In the genomic region with DNA sequence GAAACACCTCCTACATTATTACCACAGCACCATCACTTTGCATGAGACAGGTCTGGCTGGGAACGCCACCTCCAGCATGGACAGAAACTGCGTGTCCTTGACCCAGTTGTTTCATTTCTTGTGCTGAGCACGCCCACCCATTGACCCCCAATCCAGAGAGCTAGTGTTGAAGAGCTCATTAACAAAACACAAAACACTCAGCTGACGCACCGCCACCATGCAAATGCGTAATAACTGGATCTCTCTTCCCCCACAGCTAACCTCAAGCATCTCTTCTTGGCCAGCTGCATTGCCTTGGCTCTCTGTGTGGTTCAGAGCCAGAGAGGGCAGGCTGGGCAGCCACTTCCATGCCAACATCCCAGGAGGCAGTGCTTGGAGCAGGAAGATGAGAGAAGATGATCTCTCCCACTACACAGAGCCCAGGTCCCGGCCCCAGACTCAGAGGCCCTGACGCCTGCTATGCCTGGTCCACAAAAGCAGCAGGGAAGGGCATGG, we compare ENCODE assay signal across 15 cellular contexts.
A peak's percentile ranks its signal among the peaks of the same experiment; 100 is the strongest.
DNase-seq lines count a peak whose midpoint lies in the region; ATAC-seq and TF ChIP-seq lines count a peak whose summit lies in the region.
"Had no signal": no experiment of that assay in that cellular context is flagged by ENCODE, and none has a peak within 500 bp of the region (broad histone marks: within the 10 kb centered on the region; RNA-seq: fewer than 3 reads in every experiment).

No MANE protein-coding gene starts in this region.

- peak overlapping the region; percentile 32 for H3K27ac ChIP-seq in muscle layer of duodenum (ENCODE audit: low read length)
- H3K27ac ChIP-seq: epithelial cell of prostate, SK-N-MC, vagina, VCaP had no signal

- TF ChIP-seq CTCF in AG09309 (IDR thresholded peaks at IDR 0.05; ENCODE audit: control insufficient read depth, insufficient read depth, low read depth, low read length, missing control alignments), result no peak

- ATAC-seq in GM21367 (IDR thresholded peaks at IDR 0.05; ENCODE audit: unreplicated experiment) (no peak), HG03571 (IDR thresholded peaks at IDR 0.05; ENCODE audit: unreplicated experiment) (no peak), GM19395 (IDR thresholded peaks at IDR 0.05; ENCODE audit: unreplicated experiment) (no peak)

- H3K27me3 ChIP-seq in muscle layer of duodenum (ENCODE audit: low read depth, low read length), result no peaks in the 10 kb centered on the region
- H3K27me3 ChIP-seq: vagina had no signal

- DNase-seq in AG09309 (ENCODE audit: low read depth), result peak; percentile 67
- peak; percentile 36 for DNase-seq in NCI-H2227 (lab: John Stamatoyannopoulos, UW; ENCODE audit: unreplicated experiment)
- DNase-seq in fibroblast of gingiva (ENCODE audit: low read depth), result peak; percentile 57
- no peak for DNase-seq in NCI-H2171 treated with DMSO at 0.1 percent for 48 hours (lab: John Stamatoyannopoulos, UW)
- DNase-seq: activated T-cell treated with anti-CD3 and anti-CD28 coated beads, Interleukin-2, amount 50 U/mL, for 24 hours; DND-41; NCI-H774 had no signal

- peaks cover 9 to 12% of the 10 kb centered on the region in 2 donors for H3K4me1 ChIP-seq in muscle layer of duodenum (ENCODE audit: control insufficient read depth in 1 of 2, insufficient read depth in 2 of 2, low read length in 2 of 2)

- H3K4me3 ChIP-seq in AG09309 (ENCODE audit: control insufficient read depth, low read depth, low read length) (no peak overlapping the region), muscle layer of duodenum (ENCODE audit: low read depth in 1 of 2, low read length in 2 of 2) (no peak overlapping the region)
- H3K4me3 ChIP-seq: SK-N-MC, vagina had no signal

- no peaks in the 10 kb centered on the region for H3K9me3 ChIP-seq in muscle layer of duodenum (ENCODE audit: control insufficient read depth in 1 of 2, low read length in 2 of 2)
- H3K9me3 ChIP-seq: vagina had no signal

- H3K36me3 ChIP-seq in muscle layer of duodenum (ENCODE audit: control insufficient read depth in 1 of 2, insufficient read depth in 2 of 2, low read length in 2 of 2), result no peaks in the 10 kb centered on the region
- H3K36me3 ChIP-seq: vagina had no signal
